Comparison of ENCODE assay signal across 1 cellular context in the genomic region with DNA sequence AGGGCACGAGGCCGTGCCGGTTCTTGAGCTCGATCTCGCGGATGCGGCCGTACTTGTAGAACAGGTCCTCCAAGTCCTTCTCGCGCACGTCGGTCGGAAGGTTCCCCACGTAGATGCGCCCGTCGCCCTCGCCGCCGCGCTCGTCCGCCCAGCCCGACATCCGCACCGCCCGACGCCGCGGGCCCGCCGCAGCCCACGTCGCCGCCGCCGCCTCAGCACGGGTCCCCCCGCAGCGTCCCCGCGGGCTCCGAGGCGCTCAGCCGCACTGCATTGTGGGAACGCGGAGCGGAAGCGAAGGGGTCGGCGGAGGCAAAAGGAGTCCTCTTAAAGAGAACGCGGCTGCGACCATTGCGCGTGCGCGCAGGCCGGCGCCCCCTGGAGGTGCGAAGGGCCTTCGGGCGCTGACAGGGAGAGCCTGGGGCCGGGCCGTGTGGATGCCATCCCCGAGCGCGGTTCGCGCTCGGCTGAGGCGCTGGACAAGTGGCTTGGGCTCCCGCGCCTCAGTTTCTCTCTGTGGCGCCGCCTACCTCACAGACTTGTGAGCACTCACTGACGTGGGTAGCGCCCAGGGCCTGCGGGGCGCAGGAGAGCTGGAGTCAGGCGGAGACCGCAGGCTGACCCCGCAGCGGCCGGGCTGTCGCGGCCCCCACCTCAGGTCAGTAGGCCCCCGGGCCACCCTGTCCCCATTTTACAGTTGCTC.
TF ChIP-seq lines count a peak whose summit lies in the region.

A gene with protein sequence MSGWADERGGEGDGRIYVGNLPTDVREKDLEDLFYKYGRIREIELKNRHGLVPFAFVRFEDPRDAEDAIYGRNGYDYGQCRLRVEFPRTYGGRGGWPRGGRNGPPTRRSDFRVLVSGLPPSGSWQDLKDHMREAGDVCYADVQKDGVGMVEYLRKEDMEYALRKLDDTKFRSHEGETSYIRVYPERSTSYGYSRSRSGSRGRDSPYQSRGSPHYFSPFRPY (minus strand): TSS at position 299 of the 700 bp plus-strand sequence. CDS start 139 bp downstream, at position 160.

TF ChIP-seq in K562, 482 proteins besides CTCF, POLR2A, EP300 and RAD21 (continued from another document and continues in another):
- TF ChIP-seq, protein P1, sequence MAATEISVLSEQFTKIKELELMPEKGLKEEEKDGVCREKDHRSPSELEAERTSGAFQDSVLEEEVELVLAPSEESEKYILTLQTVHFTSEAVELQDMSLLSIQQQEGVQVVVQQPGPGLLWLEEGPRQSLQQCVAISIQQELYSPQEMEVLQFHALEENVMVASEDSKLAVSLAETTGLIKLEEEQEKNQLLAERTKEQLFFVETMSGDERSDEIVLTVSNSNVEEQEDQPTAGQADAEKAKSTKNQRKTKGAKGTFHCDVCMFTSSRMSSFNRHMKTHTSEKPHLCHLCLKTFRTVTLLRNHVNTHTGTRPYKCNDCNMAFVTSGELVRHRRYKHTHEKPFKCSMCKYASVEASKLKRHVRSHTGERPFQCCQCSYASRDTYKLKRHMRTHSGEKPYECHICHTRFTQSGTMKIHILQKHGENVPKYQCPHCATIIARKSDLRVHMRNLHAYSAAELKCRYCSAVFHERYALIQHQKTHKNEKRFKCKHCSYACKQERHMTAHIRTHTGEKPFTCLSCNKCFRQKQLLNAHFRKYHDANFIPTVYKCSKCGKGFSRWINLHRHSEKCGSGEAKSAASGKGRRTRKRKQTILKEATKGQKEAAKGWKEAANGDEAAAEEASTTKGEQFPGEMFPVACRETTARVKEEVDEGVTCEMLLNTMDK (IDR thresholded peaks at IDR 0.05; ENCODE audit: borderline replicate concordance, insufficient read depth, low read depth, low read length, poor library complexity, severe bottlenecking), result peak; percentile 99
- TF ChIP-seq HNRNPLL (IDR thresholded peaks at IDR 0.05; ENCODE audit: low read depth, low read length, poor library complexity, severe bottlenecking) (no peak), KLF10 (CRISPR knock-in tag; IDR thresholded peaks at IDR 0.05) (no peak), SNRNP70 (optimal IDR thresholded peaks at IDR 0.05; ENCODE audit: low read depth, low read length) (no peak), MBD2 (IDR thresholded peaks at IDR 0.05; ENCODE audit: borderline replicate concordance, low read depth) (peak; percentile 56; the same call in 1 of the 2 replicates), RUNX1 (IDR thresholded peaks at IDR 0.05; ENCODE audit: low read depth) (no peak), HMGN3 (IDR thresholded peaks at IDR 0.05; ENCODE audit: borderline replicate concordance, extremely low read depth, insufficient read length, low read depth, low read length) (peak; percentile 89), TAF9B (IDR thresholded peaks at IDR 0.05; ENCODE audit: partially characterized antibody) (no peak), ESRRB (CRISPR knock-in tag; IDR thresholded peaks at IDR 0.05; ENCODE audit: borderline replicate concordance) (no peak), TEAD2 (tag; IDR thresholded peaks at IDR 0.05) (no peak), KDM1A (IDR thresholded peaks at IDR 0.05) (no peak), SMAD4 (CRISPR knock-in tag; conservative IDR thresholded peaks at IDR 0.05) (peak; percentile 75; the same call in 1 of the 2 replicates), ETV5 (CRISPR knock-in tag; IDR thresholded peaks at IDR 0.05; ENCODE audit: low read depth) (peak; percentile 90), TOE1 (IDR thresholded peaks at IDR 0.05; ENCODE audit: borderline replicate concordance) (peak; percentile 56; the same call in 1 of the 2 replicates), TOE1 (CRISPR knock-in tag; IDR thresholded peaks at IDR 0.05; ENCODE audit: borderline replicate concordance, low read depth) (no peak), ZNF583 (CRISPR knock-in tag; IDR thresholded peaks at IDR 0.05) (peak; percentile 48; the same call in 1 of the 2 replicates), GTF2A2 (tag; IDR thresholded peaks at IDR 0.05) (no peak), ETS2 (tag; IDR thresholded peaks at IDR 0.05; ENCODE audit: borderline replicate concordance, poor library complexity, severe bottlenecking) (no peak), PTRF (tag; IDR thresholded peaks at IDR 0.05) (no peak)
- TF ChIP-seq, protein P2, sequence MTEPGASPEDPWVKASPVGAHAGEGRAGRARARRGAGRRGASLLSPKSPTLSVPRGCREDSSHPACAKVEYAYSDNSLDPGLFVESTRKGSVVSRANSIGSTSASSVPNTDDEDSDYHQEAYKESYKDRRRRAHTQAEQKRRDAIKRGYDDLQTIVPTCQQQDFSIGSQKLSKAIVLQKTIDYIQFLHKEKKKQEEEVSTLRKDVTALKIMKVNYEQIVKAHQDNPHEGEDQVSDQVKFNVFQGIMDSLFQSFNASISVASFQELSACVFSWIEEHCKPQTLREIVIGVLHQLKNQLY (CRISPR knock-in tag; conservative IDR thresholded peaks at IDR 0.05), result no peak
- TF ChIP-seq, protein P3, sequence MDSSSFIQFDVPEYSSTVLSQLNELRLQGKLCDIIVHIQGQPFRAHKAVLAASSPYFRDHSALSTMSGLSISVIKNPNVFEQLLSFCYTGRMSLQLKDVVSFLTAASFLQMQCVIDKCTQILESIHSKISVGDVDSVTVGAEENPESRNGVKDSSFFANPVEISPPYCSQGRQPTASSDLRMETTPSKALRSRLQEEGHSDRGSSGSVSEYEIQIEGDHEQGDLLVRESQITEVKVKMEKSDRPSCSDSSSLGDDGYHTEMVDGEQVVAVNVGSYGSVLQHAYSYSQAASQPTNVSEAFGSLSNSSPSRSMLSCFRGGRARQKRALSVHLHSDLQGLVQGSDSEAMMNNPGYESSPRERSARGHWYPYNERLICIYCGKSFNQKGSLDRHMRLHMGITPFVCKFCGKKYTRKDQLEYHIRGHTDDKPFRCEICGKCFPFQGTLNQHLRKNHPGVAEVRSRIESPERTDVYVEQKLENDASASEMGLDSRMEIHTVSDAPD (CRISPR knock-in tag; IDR thresholded peaks at IDR 0.05), result no peak
- TF ChIP-seq, protein P4, sequence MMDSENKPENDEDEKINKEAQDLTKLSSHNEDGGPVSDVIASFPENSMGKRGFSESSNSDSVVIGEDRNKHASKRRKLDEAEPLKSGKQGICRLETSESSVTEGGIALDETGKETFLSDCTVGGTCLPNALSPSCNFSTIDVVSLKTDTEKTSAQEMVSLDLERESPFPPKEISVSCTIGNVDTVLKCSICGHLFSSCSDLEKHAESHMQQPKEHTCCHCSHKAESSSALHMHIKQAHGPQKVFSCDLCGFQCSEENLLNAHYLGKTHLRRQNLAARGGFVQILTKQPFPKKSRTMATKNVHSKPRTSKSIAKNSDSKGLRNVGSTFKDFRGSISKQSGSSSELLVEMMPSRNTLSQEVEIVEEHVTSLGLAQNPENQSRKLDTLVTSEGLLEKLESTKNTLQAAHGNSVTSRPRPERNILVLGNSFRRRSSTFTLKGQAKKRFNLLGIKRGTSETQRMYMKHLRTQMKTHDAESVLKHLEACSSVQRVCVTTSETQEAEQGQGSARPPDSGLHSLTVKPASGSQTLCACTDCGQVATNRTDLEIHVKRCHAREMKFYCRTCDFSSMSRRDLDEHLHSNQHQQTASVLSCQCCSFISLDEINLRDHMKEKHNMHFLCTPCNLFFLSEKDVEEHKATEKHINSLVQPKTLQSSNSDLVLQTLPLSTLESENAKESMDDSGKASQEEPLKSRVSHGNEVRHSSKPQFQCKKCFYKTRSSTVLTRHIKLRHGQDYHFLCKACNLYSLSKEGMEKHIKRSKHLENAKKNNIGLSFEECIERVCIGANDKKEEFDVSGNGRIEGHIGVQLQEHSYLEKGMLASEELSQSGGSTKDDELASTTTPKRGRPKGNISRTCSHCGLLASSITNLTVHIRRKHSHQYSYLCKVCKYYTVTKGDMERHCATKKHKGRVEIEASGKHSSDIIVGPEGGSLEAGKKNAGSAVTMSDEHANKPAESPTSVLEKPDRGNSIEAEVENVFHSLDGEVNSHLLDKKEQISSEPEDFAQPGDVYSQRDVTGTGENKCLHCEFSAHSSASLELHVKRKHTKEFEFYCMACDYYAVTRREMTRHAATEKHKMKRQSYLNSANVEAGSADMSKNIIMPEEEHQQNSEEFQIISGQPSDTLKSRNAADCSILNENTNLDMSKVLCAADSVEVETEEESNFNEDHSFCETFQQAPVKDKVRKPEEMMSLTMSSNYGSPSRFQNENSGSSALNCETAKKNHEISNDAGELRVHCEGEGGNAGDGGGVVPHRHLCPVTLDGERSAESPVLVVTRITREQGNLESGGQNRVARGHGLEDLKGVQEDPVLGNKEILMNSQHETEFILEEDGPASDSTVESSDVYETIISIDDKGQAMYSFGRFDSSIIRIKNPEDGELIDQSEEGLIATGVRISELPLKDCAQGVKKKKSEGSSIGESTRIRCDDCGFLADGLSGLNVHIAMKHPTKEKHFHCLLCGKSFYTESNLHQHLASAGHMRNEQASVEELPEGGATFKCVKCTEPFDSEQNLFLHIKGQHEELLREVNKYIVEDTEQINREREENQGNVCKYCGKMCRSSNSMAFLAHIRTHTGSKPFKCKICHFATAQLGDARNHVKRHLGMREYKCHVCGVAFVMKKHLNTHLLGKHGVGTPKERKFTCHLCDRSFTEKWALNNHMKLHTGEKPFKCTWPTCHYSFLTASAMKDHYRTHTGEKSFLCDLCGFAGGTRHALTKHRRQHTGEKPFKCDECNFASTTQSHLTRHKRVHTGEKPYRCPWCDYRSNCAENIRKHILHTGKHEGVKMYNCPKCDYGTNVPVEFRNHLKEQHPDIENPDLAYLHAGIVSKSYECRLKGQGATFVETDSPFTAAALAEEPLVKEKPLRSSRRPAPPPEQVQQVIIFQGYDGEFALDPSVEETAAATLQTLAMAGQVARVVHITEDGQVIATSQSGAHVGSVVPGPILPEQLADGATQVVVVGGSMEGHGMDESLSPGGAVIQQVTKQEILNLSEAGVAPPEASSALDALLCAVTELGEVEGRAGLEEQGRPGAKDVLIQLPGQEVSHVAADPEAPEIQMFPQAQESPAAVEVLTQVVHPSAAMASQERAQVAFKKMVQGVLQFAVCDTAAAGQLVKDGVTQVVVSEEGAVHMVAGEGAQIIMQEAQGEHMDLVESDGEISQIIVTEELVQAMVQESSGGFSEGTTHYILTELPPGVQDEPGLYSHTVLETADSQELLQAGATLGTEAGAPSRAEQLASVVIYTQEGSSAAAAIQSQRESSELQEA (IDR thresholded peaks at IDR 0.05; ENCODE audit: low read depth), result no peak
- TF ChIP-seq, protein P5, sequence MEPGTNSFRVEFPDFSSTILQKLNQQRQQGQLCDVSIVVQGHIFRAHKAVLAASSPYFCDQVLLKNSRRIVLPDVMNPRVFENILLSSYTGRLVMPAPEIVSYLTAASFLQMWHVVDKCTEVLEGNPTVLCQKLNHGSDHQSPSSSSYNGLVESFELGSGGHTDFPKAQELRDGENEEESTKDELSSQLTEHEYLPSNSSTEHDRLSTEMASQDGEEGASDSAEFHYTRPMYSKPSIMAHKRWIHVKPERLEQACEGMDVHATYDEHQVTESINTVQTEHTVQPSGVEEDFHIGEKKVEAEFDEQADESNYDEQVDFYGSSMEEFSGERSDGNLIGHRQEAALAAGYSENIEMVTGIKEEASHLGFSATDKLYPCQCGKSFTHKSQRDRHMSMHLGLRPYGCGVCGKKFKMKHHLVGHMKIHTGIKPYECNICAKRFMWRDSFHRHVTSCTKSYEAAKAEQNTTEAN (CRISPR knock-in tag; IDR thresholded peaks at IDR 0.05), result no peak
- TF ChIP-seq, protein P6, sequence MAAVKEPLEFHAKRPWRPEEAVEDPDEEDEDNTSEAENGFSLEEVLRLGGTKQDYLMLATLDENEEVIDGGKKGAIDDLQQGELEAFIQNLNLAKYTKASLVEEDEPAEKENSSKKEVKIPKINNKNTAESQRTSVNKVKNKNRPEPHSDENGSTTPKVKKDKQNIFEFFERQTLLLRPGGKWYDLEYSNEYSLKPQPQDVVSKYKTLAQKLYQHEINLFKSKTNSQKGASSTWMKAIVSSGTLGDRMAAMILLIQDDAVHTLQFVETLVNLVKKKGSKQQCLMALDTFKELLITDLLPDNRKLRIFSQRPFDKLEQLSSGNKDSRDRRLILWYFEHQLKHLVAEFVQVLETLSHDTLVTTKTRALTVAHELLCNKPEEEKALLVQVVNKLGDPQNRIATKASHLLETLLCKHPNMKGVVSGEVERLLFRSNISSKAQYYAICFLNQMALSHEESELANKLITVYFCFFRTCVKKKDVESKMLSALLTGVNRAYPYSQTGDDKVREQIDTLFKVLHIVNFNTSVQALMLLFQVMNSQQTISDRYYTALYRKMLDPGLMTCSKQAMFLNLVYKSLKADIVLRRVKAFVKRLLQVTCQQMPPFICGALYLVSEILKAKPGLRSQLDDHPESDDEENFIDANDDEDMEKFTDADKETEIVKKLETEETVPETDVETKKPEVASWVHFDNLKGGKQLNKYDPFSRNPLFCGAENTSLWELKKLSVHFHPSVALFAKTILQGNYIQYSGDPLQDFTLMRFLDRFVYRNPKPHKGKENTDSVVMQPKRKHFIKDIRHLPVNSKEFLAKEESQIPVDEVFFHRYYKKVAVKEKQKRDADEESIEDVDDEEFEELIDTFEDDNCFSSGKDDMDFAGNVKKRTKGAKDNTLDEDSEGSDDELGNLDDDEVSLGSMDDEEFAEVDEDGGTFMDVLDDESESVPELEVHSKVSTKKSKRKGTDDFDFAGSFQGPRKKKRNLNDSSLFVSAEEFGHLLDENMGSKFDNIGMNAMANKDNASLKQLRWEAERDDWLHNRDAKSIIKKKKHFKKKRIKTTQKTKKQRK (IDR thresholded peaks at IDR 0.05; ENCODE audit: borderline replicate concordance, low read depth, low read length), result no peak
- TF ChIP-seq, protein P7, sequence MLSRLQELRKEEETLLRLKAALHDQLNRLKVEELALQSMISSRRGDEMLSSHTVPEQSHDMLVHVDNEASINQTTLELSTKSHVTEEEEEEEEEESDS (CRISPR knock-in tag; IDR thresholded peaks at IDR 0.05), result no peak
- TF ChIP-seq, protein P8, sequence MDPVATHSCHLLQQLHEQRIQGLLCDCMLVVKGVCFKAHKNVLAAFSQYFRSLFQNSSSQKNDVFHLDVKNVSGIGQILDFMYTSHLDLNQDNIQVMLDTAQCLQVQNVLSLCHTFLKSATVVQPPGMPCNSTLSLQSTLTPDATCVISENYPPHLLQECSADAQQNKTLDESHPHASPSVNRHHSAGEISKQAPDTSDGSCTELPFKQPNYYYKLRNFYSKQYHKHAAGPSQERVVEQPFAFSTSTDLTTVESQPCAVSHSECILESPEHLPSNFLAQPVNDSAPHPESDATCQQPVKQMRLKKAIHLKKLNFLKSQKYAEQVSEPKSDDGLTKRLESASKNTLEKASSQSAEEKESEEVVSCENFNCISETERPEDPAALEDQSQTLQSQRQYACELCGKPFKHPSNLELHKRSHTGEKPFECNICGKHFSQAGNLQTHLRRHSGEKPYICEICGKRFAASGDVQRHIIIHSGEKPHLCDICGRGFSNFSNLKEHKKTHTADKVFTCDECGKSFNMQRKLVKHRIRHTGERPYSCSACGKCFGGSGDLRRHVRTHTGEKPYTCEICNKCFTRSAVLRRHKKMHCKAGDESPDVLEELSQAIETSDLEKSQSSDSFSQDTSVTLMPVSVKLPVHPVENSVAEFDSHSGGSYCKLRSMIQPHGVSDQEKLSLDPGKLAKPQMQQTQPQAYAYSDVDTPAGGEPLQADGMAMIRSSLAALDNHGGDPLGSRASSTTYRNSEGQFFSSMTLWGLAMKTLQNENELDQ (CRISPR knock-in tag; IDR thresholded peaks at IDR 0.05; ENCODE audit: borderline replicate concordance), result 0 out of 2 replicates have a peak, but pooled peaks have one; percentile 43
